21 cellular contexts compared by ENCODE assay signal in genomic region chr9:78304357-78304756, GRCh38. TPM values are rescaled to one million over a fixed set of nuclear protein-coding genes. Genes with fewer than 3 reads are reported as not detected.
DNase-seq lines count a peak whose midpoint lies in the region; ATAC-seq, FAIRE-seq and TF ChIP-seq lines count a peak whose summit lies in the region.
"Had no signal": no experiment of that assay in that cellular context is flagged by ENCODE, and none has a peak within 500 bp of the region (broad histone marks: within the 10 kb centered on the region; RNA-seq: fewer than 3 reads in every experiment).

No MANE protein-coding gene starts in this region.

- TF ChIP-seq RAD21 in HepG2 (CRISPR knock-in tag; IDR thresholded peaks at IDR 0.05), result no peak

- H3K27ac ChIP-seq in HepG2 (ENCODE audit: extremely low read length, insufficient read depth, low read length), result no peak overlapping the region
- no peak overlapping the region for H3K27ac ChIP-seq in upper lobe of right lung
- no peak overlapping the region for H3K27ac ChIP-seq in prostate gland
- H3K27ac ChIP-seq in mesendoderm (ENCODE audit: low read depth, low read length), result no peak overlapping the region

- no peak overlapping the region for H3K18ac ChIP-seq in mesendoderm (ENCODE audit: low read length)

- no peak for FAIRE-seq in HepG2 (lab: Jason Lieb, UNC)
- FAIRE-seq: D721Med, G401.6, GM19239, HTR-8/SVneo had no signal

- no peak overlapping the region for H3K23ac ChIP-seq in mesendoderm (ENCODE audit: low read length)

- no peak overlapping the region for H2BK120ac ChIP-seq in mesendoderm (ENCODE audit: low read depth, low read length)

- H3K9me3 Mint-ChIP-seq in activated CD8-positive, alpha-beta T cell treated with anti-CD3 and anti-CD28 coated beads for 36 hours, result no peaks in the 10 kb centered on the region
- no peaks in the 10 kb centered on the region for H3K9me3 Mint-ChIP-seq in activated CD8-positive, alpha-beta T cell treated with anti-CD3 and anti-CD28 coated beads, Interleukin-2, amount 10 ng/mL, durations not matched to agents 7 days and 5 days (ENCODE audit: insufficient read depth)
- H3K9me3 Mint-ChIP-seq: CD4-positive, alpha-beta T cell had no signal

- no peak for TF ChIP-seq CTCF in activated CD8-positive, alpha-beta T cell treated with anti-CD3 and anti-CD28 coated beads for 36 hours (IDR thresholded peaks at IDR 0.05)
- TF ChIP-seq CTCF in HepG2 (CRISPR knock-in tag; IDR thresholded peaks at IDR 0.05), result no peak
- TF ChIP-seq CTCF in upper lobe of right lung (IDR thresholded peaks at IDR 0.05), result no peak
- no peak for TF ChIP-seq CTCF in prostate gland (IDR thresholded peaks at IDR 0.05)

- H3K4me1 ChIP-seq in HepG2 (ENCODE audit: insufficient read depth, low read length) (peaks cover 47% of the 10 kb centered on the region), upper lobe of right lung (no peaks in the 10 kb centered on the region), prostate gland (replicated peaks) (no peaks in the 10 kb centered on the region), mesendoderm (ENCODE audit: control insufficient read depth, low read depth, low read length) (peaks cover 2% of the 10 kb centered on the region)

- peaks cover 35% of the 10 kb centered on the region for H4K20me1 ChIP-seq in HepG2 (ENCODE audit: insufficient read depth, low read length)

- H3K9ac ChIP-seq in HepG2 (ENCODE audit: insufficient read depth, low read depth, low read length) (no peak overlapping the region), mesendoderm (ENCODE audit: low read length) (no peak overlapping the region)

- H4K5ac ChIP-seq in mesendoderm (ENCODE audit: low read length), result no peak overlapping the region

- H3K36me3 ChIP-seq in HepG2 (replicated peaks in 1 of 2; ENCODE audit: control insufficient read depth in 1 of 2, insufficient read depth in 2 of 2, low read length in 2 of 2) (peaks cover 37 to 88% of the 10 kb centered on the region in 2 experiments), upper lobe of right lung (no peaks in the 10 kb centered on the region), prostate gland (no peaks in the 10 kb centered on the region), mesendoderm (ENCODE audit: control insufficient read depth, insufficient read depth, low read length) (peaks cover 26% of the 10 kb centered on the region)

- no peak overlapping the region for H2AK5ac ChIP-seq in mesendoderm (ENCODE audit: low read length)

- H3K79me2 ChIP-seq in HepG2 (ENCODE audit: insufficient read depth, low read length), result peaks cover 33% of the 10 kb centered on the region
- peaks cover 34% of the 10 kb centered on the region for H3K79me2 ChIP-seq in mesendoderm (ENCODE audit: control insufficient read depth, insufficient read depth, low read length)

- TF ChIP-seq POLR2A in HepG2 (IDR thresholded peaks at IDR 0.05; ENCODE audit: insufficient read depth in 1 of 2, low read depth in 2 of 2, low read length in 2 of 2), result no peak
- TF ChIP-seq POLR2A in erythroblast (IDR thresholded peaks at IDR 0.05; ENCODE audit: low read length), result no peak
- no peak for TF ChIP-seq POLR2A in prostate gland (IDR thresholded peaks at IDR 0.05)

- no peak overlapping the region for H4K8ac ChIP-seq in mesendoderm (ENCODE audit: low read depth, low read length)

- in situ Hi-C loops in HepG2 (cut with HindIII; ENCODE audit: extremely low pct_ligation_motif_present, low pct_unique_long_range_greater_than_20kb), result no loop called here

- no peak overlapping the region for H2AFZ ChIP-seq in HepG2 (ENCODE audit: low read length)

- H3K27me3 Mint-ChIP-seq in activated CD8-positive, alpha-beta T cell treated with anti-CD3 and anti-CD28 coated beads for 36 hours, result no peaks in the 10 kb centered on the region
- no peaks in the 10 kb centered on the region for H3K27me3 Mint-ChIP-seq in activated CD8-positive, alpha-beta T cell treated with anti-CD3 and anti-CD28 coated beads, Interleukin-2, amount 10 ng/mL, durations not matched to agents 7 days and 5 days (ENCODE audit: low read depth)
- H3K27me3 Mint-ChIP-seq: B cell; CD4-positive, alpha-beta T cell had no signal

- H2BK5ac ChIP-seq in mesendoderm (ENCODE audit: low read length), result no peak overlapping the region

- CTCF ChIA-PET in activated CD8-positive, alpha-beta T cell treated with anti-CD3 and anti-CD28 coated beads for 36 hours (lab: Charles Lee), result interaction anchor here (1.6 kb wide), 1 partner anchor 65 kb away, joined by 4 read pairs; no protein-coding TSS in a partner anchor
- CTCF ChIA-PET in activated CD8-positive, alpha-beta T cell treated with anti-CD3 and anti-CD28 coated beads, Interleukin-2, amount 10 ng/mL, durations not matched to agents 7 days and 5 days (lab: Charles Lee), result no interaction called here
- CTCF ChIA-PET in HepG2 (lab: Yijun Ruan, JAX; ENCODE audit: low intra/inter-chr PET ratio, low total read pairs), result no interaction called here

- H2BK15ac ChIP-seq in mesendoderm (replicated peaks; ENCODE audit: low read depth), result no peak overlapping the region

- H3K79me1 ChIP-seq in mesendoderm (ENCODE audit: low read length), result peaks cover 18% of the 10 kb centered on the region

- H3K9me3 ChIP-seq in HepG2 (ENCODE audit: low read length) (no peaks in the 10 kb centered on the region), upper lobe of right lung (no peaks in the 10 kb centered on the region), prostate gland (no peaks in the 10 kb centered on the region)
- H3K9me3 ChIP-seq: HAP-1 had no signal

- H3K4me3 ChIP-seq in HepG2 (replicated peaks in 1 of 3; ENCODE audit: insufficient read depth in 1 of 3, low read depth in 2 of 3, low read length in 3 of 3) (no peak overlapping the region), upper lobe of right lung (no peak overlapping the region), prostate gland (no peak overlapping the region), mesendoderm (ENCODE audit: low read length) (no peak overlapping the region)
- H3K4me3 ChIP-seq: HAP-1 had no signal

- no peak overlapping the region for H3K56ac ChIP-seq in mesendoderm (ENCODE audit: low read length)

- POLR2A ChIA-PET in activated CD8-positive, alpha-beta T cell treated with anti-CD3 and anti-CD28 coated beads for 36 hours (lab: Charles Lee), result interaction anchor here (0.7 to 2.1 kb wide), 6 partner anchors 8 to 13 kb away, joined by 3 to 9 read pairs (median 4); no protein-coding TSS in a partner anchor
- POLR2A ChIA-PET in activated CD8-positive, alpha-beta T cell treated with anti-CD3 and anti-CD28 coated beads, Interleukin-2, amount 10 ng/mL, durations not matched to agents 7 days and 5 days (lab: Charles Lee), result interaction anchor here (0.8 kb wide), 1 partner anchor 9 kb away, joined by 3 read pairs; no protein-coding TSS in a partner anchor
- POLR2A ChIA-PET in HepG2 (lab: Yijun Ruan, JAX), result interaction anchor here (0.9 to 2.1 kb wide), 5 partner anchors 8 to 18 kb away, joined by 3 to 16 read pairs (median 3); partner anchors contain the start of gene PSAT1

- no TSS peak for BruUV-seq in HepG2 (replicated peaks; lab: Mats Ljungman, UMichigan)

- no peak overlapping the region for H3K4me3 Mint-ChIP-seq in activated CD8-positive, alpha-beta T cell treated with anti-CD3 and anti-CD28 coated beads for 36 hours
- no peak overlapping the region for H3K4me3 Mint-ChIP-seq in activated CD8-positive, alpha-beta T cell treated with anti-CD3 and anti-CD28 coated beads, Interleukin-2, amount 10 ng/mL, durations not matched to agents 7 days and 5 days
- H3K4me3 Mint-ChIP-seq: B cell; CD4-positive, alpha-beta T cell had no signal

- TF ChIP-seq EP300 in HepG2 (IDR thresholded peaks at IDR 0.05; ENCODE audit: low read depth in 2 of 2, low read length in 2 of 2) (no peak), HepG2 (CRISPR knock-in tag; IDR thresholded peaks at IDR 0.05; ENCODE audit: borderline replicate concordance) (no peak)

- ATAC-seq in activated CD8-positive, alpha-beta T cell treated with anti-CD3 and anti-CD28 coated beads for 36 hours, result no peak
- ATAC-seq in activated CD8-positive, alpha-beta T cell treated with anti-CD3 and anti-CD28 coated beads, Interleukin-2, amount 10 ng/mL, durations not matched to agents 7 days and 5 days, result no peak
- peak; percentile 39 for ATAC-seq in HepG2
- peak; percentile 39 for ATAC-seq in upper lobe of right lung

- intact Hi-C loops in activated CD8-positive, alpha-beta T cell treated with anti-CD3 and anti-CD28 coated beads for 36 hours (cut with micrococcal nuclease), result no loop called here
- intact Hi-C loops in HepG2 (cut with micrococcal nuclease; ENCODE audit: unreplicated experiment), result no loop called here
- intact Hi-C loops in upper lobe of right lung (cut with DNase I), result no loop called here
- intact Hi-C loops in prostate gland (cut with DNase I), result no loop called here

- peak overlapping the region; percentile 7 for H3K27ac Mint-ChIP-seq in activated CD8-positive, alpha-beta T cell treated with anti-CD3 and anti-CD28 coated beads for 36 hours
- H3K27ac Mint-ChIP-seq in activated CD8-positive, alpha-beta T cell treated with anti-CD3 and anti-CD28 coated beads, Interleukin-2, amount 10 ng/mL, durations not matched to agents 7 days and 5 days, result no peak overlapping the region
- H3K27ac Mint-ChIP-seq: B cell; CD4-positive, alpha-beta T cell had no signal

- 62% methylated on average over 1 of the region's 1 CpG for WGBS in HepG2 (ENCODE audit: low lambda C conversion rate)
- WGBS in prostate gland, result 100% methylated on average over 1 of the region's 1 CpG
- WGBS in mesendoderm (ENCODE audit: extremely low coverage, insufficient coverage, low lambda C conversion rate), result no CpG with 5 or more reads among the region's 1 CpG

- no peak overlapping the region for H3K4ac ChIP-seq in mesendoderm (ENCODE audit: low read depth, low read length)

- no peaks in the 10 kb centered on the region for H3K27me3 ChIP-seq in HepG2 (ENCODE audit: control insufficient read depth in 1 of 2, insufficient read depth in 2 of 2, low read length in 2 of 2)
- peaks cover 26% of the 10 kb centered on the region for H3K27me3 ChIP-seq in upper lobe of right lung
- H3K27me3 ChIP-seq in prostate gland (replicated peaks; ENCODE audit: insufficient read depth), result no peaks in the 10 kb centered on the region
- H3K27me3 ChIP-seq in mesendoderm (ENCODE audit: insufficient read depth, low read length, poor library complexity), result no peaks in the 10 kb centered on the region

- H3K4me1 Mint-ChIP-seq in activated CD8-positive, alpha-beta T cell treated with anti-CD3 and anti-CD28 coated beads for 36 hours (ENCODE audit: low read depth), result peaks cover 9% of the 10 kb centered on the region
- H3K4me1 Mint-ChIP-seq in activated CD8-positive, alpha-beta T cell treated with anti-CD3 and anti-CD28 coated beads, Interleukin-2, amount 10 ng/mL, durations not matched to agents 7 days and 5 days (ENCODE audit: low read depth), result peaks cover 14% of the 10 kb centered on the region
- H3K4me1 Mint-ChIP-seq: B cell had no signal

- H3K4me2 ChIP-seq in HepG2 (ENCODE audit: low read depth, low read length), result no peak overlapping the region
- H3K4me2 ChIP-seq in mesendoderm (ENCODE audit: low read length), result no peak overlapping the region

- DNase-seq in activated CD8-positive, alpha-beta T cell treated with anti-CD3 and anti-CD28 coated beads for 36 hours, result no peak
- DNase-seq in activated CD8-positive, alpha-beta T cell treated with anti-CD3 and anti-CD28 coated beads, Interleukin-2, amount 10 ng/mL, durations not matched to agents 7 days and 5 days, result no peak
- DNase-seq in amniotic epithelial cell (ENCODE audit: low read depth) (peak; percentile 35), HepG2 (ENCODE audit: low spot score) (peak; percentile 25), upper lobe of right lung (no peak), erythroblast (lab: John Stamatoyannopoulos, UW) (no peak), prostate gland (ENCODE audit: low spot score) (no peak), mesendoderm (no peak)
- DNase-seq: ACHN; C1 segment of cervical spinal cord; CD4-positive, alpha-beta T cell; DMS153; DMS79 treated with DMSO at 0.1 percent for 48 hours; EL; GOT3 had no signal

- peaks cover 76% of the 10 kb centered on the region for H3K36me3 Mint-ChIP-seq in activated CD8-positive, alpha-beta T cell treated with anti-CD3 and anti-CD28 coated beads for 36 hours (ENCODE audit: low read depth)
- H3K36me3 Mint-ChIP-seq in activated CD8-positive, alpha-beta T cell treated with anti-CD3 and anti-CD28 coated beads, Interleukin-2, amount 10 ng/mL, durations not matched to agents 7 days and 5 days (ENCODE audit: low read depth), result peaks cover 68% of the 10 kb centered on the region

RNA-seq across cellular contexts. Expression of gene PSAT1, which starts 7.4 kb away (rescaled TPM):
- 100 to 1,000 TPM; 174 to 182 TPM for total RNA-seq in activated CD8-positive, alpha-beta T cell treated with anti-CD3 and anti-CD28 coated beads for 36 hours
- 100 to 1,000 TPM; 110 to 112 TPM for total RNA-seq in activated CD8-positive, alpha-beta T cell treated with anti-CD3 and anti-CD28 coated beads, Interleukin-2, amount 10 ng/mL, durations not matched to agents 7 days and 5 days
- total RNA-seq in HepG2 (2016; rRNA removed; fragmentation: Illumina TruSeq; extraction: Trizol) (135 and 262 TPM in 2 replicates), upper lobe of right lung (8.2 TPM), prostate gland (10 to 100 TPM; 30.4 to 45.8 TPM)
- 16.9 and 17.4 TPM in 2 replicates for total RNA-seq in HepG2 (2016; cell fraction: cytosol; rRNA removed; fragmentation: Illumina TruSeq; extraction: Trizol; ENCODE audit: low read depth)
- 134 and 259 TPM in 2 replicates for total RNA-seq in HepG2 (2016; cell fraction: insoluble cytoplasmic fraction; rRNA removed; fragmentation: Illumina TruSeq; extraction: Trizol)
- 55.1 and 59.2 TPM in 2 replicates for total RNA-seq in HepG2 (2016; cell fraction: membrane; rRNA removed; fragmentation: Illumina TruSeq; extraction: Trizol)
- 92.0 and 102 TPM in 2 replicates for total RNA-seq in HepG2 (2016; cell fraction: nucleus; rRNA removed; fragmentation: Illumina TruSeq; extraction: Trizol)
- 197 and 229 TPM in 2 replicates for polyA plus RNA-seq in HepG2 (2011; rRNA removed)
- polyA plus RNA-seq in HepG2 (2011; cell fraction: cytosol; rRNA removed), result 174 and 239 TPM in 2 replicates
- 53.5 and 69.1 TPM in 2 replicates for polyA plus RNA-seq in HepG2 (2011; cell fraction: nucleus; rRNA removed)
- 252 and 381 TPM in 2 replicates for polyA plus RNA-seq in HepG2 (2012)
- 23.7 and 24.6 TPM in 2 replicates for polyA plus RNA-seq in HepG2 (2016; cell fraction: cytosol; fragmentation: Illumina TruSeq; extraction: Trizol; ENCODE audit: low read depth)
- polyA plus RNA-seq in HepG2 (2016; cell fraction: insoluble cytoplasmic fraction; fragmentation: Illumina TruSeq; extraction: Trizol; ENCODE audit: low read depth), result 471 and 492 TPM in 2 replicates
- polyA plus RNA-seq in HepG2 (2016; cell fraction: membrane; fragmentation: Illumina TruSeq; extraction: Trizol; ENCODE audit: low read depth), result 65.5 and 69.3 TPM in 2 replicates
- polyA plus RNA-seq in HepG2 (2016; cell fraction: nucleus; fragmentation: Illumina TruSeq; extraction: Trizol; ENCODE audit: insufficient read depth, low read depth), result 163 TPM in 2 replicates
- 98.7 and 239 TPM in 2 replicates for polyA minus RNA-seq in HepG2 (2011; rRNA and poly(A)+ RNA removed; ENCODE audit: low replicate concordance)
- 170 and 192 TPM in 2 replicates for polyA minus RNA-seq in HepG2 (2011; cell fraction: cytosol; rRNA and poly(A)+ RNA removed)
- polyA minus RNA-seq in HepG2 (2011; cell fraction: nucleus; rRNA and poly(A)+ RNA removed), result 105 and 132 TPM in 2 replicates
- 261 TPM for polyA plus RNA-seq in mesendoderm (2013, experiment 1 of 2)
- polyA plus RNA-seq in mesendoderm (2013, experiment 2 of 2), result 266 TPM

Comparison
In these comparisons a context has a peak if more than half of its experiments do, and no peak if none do; other contexts are left out.
1. ATAC-seq: peak in HepG2 (single experiment) and upper lobe of right lung (single experiment); none in activated CD8-positive, alpha-beta T cell treated with anti-CD3 and anti-CD28 coated beads for 36 hours (single experiment) and activated CD8-positive, alpha-beta T cell treated with anti-CD3 and anti-CD28 coated beads, Interleukin-2, amount 10 ng/mL, durations not matched to agents 7 days and 5 days (single experiment).
2. DNase-seq: peak in amniotic epithelial cell (single experiment) and HepG2 (single experiment); none in activated CD8-positive, alpha-beta T cell treated with anti-CD3 and anti-CD28 coated beads for 36 hours (single experiment), activated CD8-positive, alpha-beta T cell treated with anti-CD3 and anti-CD28 coated beads, Interleukin-2, amount 10 ng/mL, durations not matched to agents 7 days and 5 days (single experiment), upper lobe of right lung (single experiment), erythroblast (0 of 2), prostate gland (single experiment) and mesendoderm (single experiment).